ENCODE assay signal across 8 cellular contexts in the genomic region with DNA sequence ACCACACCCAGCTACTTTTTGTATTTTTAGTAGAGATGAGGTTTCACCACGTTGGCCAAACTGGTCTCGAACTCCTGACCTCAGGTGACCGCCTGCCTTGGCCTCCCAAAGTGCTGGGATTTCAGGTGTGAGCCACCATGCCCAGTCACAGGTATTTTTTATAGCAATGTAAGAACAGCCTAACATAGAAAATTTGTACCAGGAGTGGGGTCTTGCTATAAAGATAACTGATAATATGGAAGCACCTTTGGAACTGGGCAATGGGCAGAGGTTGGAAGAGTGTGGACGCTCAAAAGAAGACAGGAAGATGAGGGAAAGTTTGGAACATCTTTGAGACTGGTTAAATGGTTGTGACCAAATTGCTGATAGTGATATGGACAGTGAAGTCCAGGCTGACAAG.
"Had no signal": no experiment of that assay in that cellular context is flagged by ENCODE, and none has a peak within 500 bp of the region (broad histone marks: within the 10 kb centered on the region; RNA-seq: fewer than 3 reads in every experiment).

No MANE protein-coding gene starts in this region.

- ATAC-seq: GM12878 had no signal

- H3K4me3 ChIP-seq: GM12878 had no signal

- FAIRE-seq: G401.6, GM12878, GM12891, GM12892, GM18507, GM19239 had no signal

- DNase-seq: GDM1, GF-D8 had no signal
